In the genomic region with DNA sequence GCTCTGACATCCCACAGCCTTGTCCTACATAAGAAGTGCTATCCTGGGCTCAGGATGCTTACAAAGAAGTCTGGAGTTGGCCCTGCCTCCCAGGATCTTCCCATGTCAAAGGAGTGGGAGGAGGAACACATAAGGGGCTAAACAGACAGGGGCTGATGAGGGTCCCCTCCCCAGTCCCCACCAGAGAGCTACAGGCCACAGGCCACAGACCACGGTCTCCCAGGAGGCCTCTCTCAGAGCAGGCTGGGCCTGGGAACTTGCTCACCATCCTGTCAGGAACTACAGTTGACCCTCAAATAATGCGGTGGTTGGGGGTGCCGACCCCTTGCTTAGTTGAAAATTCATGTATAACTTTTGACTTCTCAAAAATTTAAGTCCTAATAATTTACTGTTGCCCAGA, we compare ENCODE assay signal across 22 cellular contexts.
"Had no signal": no experiment of that assay in that cellular context is flagged by ENCODE, and none has a peak within 500 bp of the region (broad histone marks: within the 10 kb centered on the region; RNA-seq: fewer than 3 reads in every experiment).

No MANE protein-coding gene starts in this region.

- H3K4me1 ChIP-seq: SJCRH30 had no signal

- H3K4me3 ChIP-seq: MG63, PC-9, Peyer's patch, SJCRH30 had no signal

- H3K9me3 ChIP-seq: MG63, Peyer's patch, SJCRH30 had no signal

- H2AFZ ChIP-seq: PC-9 had no signal

- H3K27me3 ChIP-seq: Peyer's patch, SJCRH30 had no signal

- H3K36me3 ChIP-seq: MG63, Peyer's patch, SJCRH30 had no signal

- H3K27ac ChIP-seq: PC-9, Peyer's patch, SJCRH30 had no signal

- DNase-seq: IMR-90; Karpas-422; KG1; MG63; NCI-H1092; NCI-H1105 treated with DMSO at 0.1 percent for 48 hours; NCI-H1417 treated with DMSO at 0.1 percent for 48 hours; NCI-H146; NCI-H1694 treated with DMSO at 0.1 percent for 48 hours; NCI-H1930; NCI-H2081; NCI-H2107; NCI-H2227 treated with DMSO at 0.1 percent for 48 hours; NCI-H524; NCI-H526 treated with DMSO at 0.1 percent for 48 hours; NCI-H748 treated with DMSO at 0.1 percent for 48 hours; NK-92 treated with Interleukin-12 subunit alpha and Interleukin-12 subunit beta, amount 100 ng/mL, for 24 hours; OCI-M1; PC-9; Peyer's patch; SHP77 treated with DMSO at 0.1 percent for 48 hours; SJCRH30 had no signal

- H3K4me2 ChIP-seq: PC-9 had no signal
